Comparison of ENCODE assay signal across 1 cellular context in the genomic region with DNA sequence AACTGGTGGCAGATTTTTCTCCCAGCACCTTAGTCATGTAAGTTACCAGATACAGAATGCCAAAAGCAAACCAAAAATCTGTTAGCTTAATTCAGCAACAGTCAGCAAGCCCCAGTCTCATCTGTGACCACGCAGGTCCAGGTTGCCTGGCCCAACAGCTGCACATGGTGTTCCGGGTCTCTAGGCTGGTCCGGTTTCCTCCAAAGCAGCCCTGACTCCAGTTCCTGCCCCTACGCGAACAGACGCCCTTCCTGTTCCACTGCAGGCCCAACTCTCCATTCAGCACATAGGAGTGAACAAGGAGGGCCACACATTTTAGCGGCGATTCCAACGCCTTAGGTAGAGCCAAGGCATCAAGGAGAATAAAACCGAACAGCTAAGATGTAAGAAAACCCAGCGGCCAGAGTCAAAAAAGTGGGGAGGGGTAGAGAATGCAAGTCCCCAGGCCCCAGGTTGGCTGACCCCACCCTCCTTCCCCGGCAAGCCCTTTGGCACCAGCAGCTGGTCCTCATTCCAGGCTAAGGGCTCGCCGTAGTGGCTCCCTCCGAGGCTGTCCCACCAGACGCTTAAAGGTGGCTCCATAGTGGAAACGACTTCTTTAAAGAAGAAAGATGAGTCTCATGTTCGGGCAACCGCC.
TF ChIP-seq lines count a peak whose summit lies in the region.

No MANE protein-coding gene starts in this region.

TF ChIP-seq in H1, 55 proteins besides CTCF, POLR2A, EP300 and RAD21:
- no peak for TF ChIP-seq SIX5 (IDR thresholded peaks at IDR 0.05; ENCODE audit: low read depth, low read length)
- TF ChIP-seq CBX8 (IDR thresholded peaks at IDR 0.05; ENCODE audit: borderline replicate concordance, low read depth, low read length) = no peak
- TF ChIP-seq RXRA (IDR thresholded peaks at IDR 0.05; ENCODE audit: insufficient read depth, low read depth, low read length) = no peak
- TF ChIP-seq EGR1 (IDR thresholded peaks at IDR 0.05; ENCODE audit: borderline replicate concordance, low read depth, low read length) = no peak
- TF ChIP-seq SUZ12 (IDR thresholded peaks at IDR 0.05; ENCODE audit: low read length) = no peak
- TF ChIP-seq USF2 (IDR thresholded peaks at IDR 0.05; ENCODE audit: low read length) = no peak
- no peak for TF ChIP-seq TAF1 (IDR thresholded peaks at IDR 0.05; ENCODE audit: low read depth, low read length)
- no peak for TF ChIP-seq GTF2F1 (IDR thresholded peaks at IDR 0.05; ENCODE audit: borderline replicate concordance, low read depth, low read length)
- TF ChIP-seq TCF12 (IDR thresholded peaks at IDR 0.05; ENCODE audit: low read depth, low read length) = no peak
- no peak for TF ChIP-seq HDAC6 (IDR thresholded peaks at IDR 0.05; ENCODE audit: low read depth, low read length)
- no peak for TF ChIP-seq JUND (IDR thresholded peaks at IDR 0.05; ENCODE audit: low read length)
- TF ChIP-seq CHD1 (IDR thresholded peaks at IDR 0.05; ENCODE audit: low read depth, low read length) = no peak
- TF ChIP-seq PHF8 (conservative IDR thresholded peaks at IDR 0.05; ENCODE audit: low read depth, low read length) = no peak
- no peak for TF ChIP-seq SP2 (IDR thresholded peaks at IDR 0.05; ENCODE audit: low read length)
- no peak for TF ChIP-seq ASH2L (IDR thresholded peaks at IDR 0.05; ENCODE audit: low read length)
- no peak for TF ChIP-seq BACH1 (IDR thresholded peaks at IDR 0.05; ENCODE audit: low read length)
